ENCODE assay signal across 14 cellular contexts in genomic region chr22:49592780-49593501, GRCh38.
"Had no signal": no experiment of that assay in that cellular context is flagged by ENCODE, and none has a peak within 500 bp of the region (broad histone marks: within the 10 kb centered on the region; RNA-seq: fewer than 3 reads in every experiment).

No MANE protein-coding gene starts in this region.

- H3K36me3 ChIP-seq: ascending aorta, cardiac muscle cell, gastroesophageal sphincter had no signal

- H3K4me3 ChIP-seq: ascending aorta, cardiac muscle cell, gastroesophageal sphincter, hepatocyte had no signal

- H3K27ac ChIP-seq: ascending aorta, cardiac muscle cell, gastroesophageal sphincter, hepatocyte had no signal

- H3K4me1 Mint-ChIP-seq: neural crest cell; stimulated activated effector memory CD8-positive, alpha-beta T cell treated with anti-CD3 and anti-CD28 coated beads, Interleukin-12 subunit alpha, Interleukin-12 subunit beta, amount 100 ng/mL, for 72 hours had no signal

- H3K9me3 ChIP-seq: ascending aorta had no signal

- ATAC-seq: activated naive CD8-positive, alpha-beta T cell treated with anti-CD3 and anti-CD28 coated beads, Interleukin-2, amount 50 U/mL, for 24 hours; gastroesophageal sphincter; stimulated activated effector memory CD8-positive, alpha-beta T cell treated with anti-CD3 and anti-CD28 coated beads, Interleukin-12 subunit alpha, Interleukin-12 subunit beta, amount 100 ng/mL, for 72 hours had no signal

- H3K9me3 Mint-ChIP-seq: activated naive CD8-positive, alpha-beta T cell treated with anti-CD3 and anti-CD28 coated beads, Interleukin-2, amount 50 U/mL, for 24 hours; neural crest cell; stimulated activated effector memory CD8-positive, alpha-beta T cell treated with anti-CD3 and anti-CD28 coated beads, Interleukin-12 subunit alpha, Interleukin-12 subunit beta, amount 100 ng/mL, for 72 hours; T-helper 2 cell treated with Interferon-gamma antibody and Interleukin-4, amounts not matched to agents 5 μg/mL and 100 μg/mL, for 36 hours had no signal

- H3K27ac Mint-ChIP-seq: activated naive CD8-positive, alpha-beta T cell treated with anti-CD3 and anti-CD28 coated beads, Interleukin-2, amount 50 U/mL, for 24 hours; stimulated activated effector memory CD8-positive, alpha-beta T cell treated with anti-CD3 and anti-CD28 coated beads, Interleukin-12 subunit alpha, Interleukin-12 subunit beta, amount 100 ng/mL, for 72 hours; T-helper 2 cell treated with Interferon-gamma antibody and Interleukin-4, amounts not matched to agents 5 μg/mL and 100 μg/mL, for 36 hours had no signal

- FAIRE-seq: keratinocyte had no signal

- H3K36me3 Mint-ChIP-seq: stimulated activated effector memory CD8-positive, alpha-beta T cell treated with anti-CD3 and anti-CD28 coated beads, Interleukin-12 subunit alpha, Interleukin-12 subunit beta, amount 100 ng/mL, for 72 hours had no signal

- H3K4me3 Mint-ChIP-seq: activated naive CD8-positive, alpha-beta T cell treated with anti-CD3 and anti-CD28 coated beads, Interleukin-2, amount 50 U/mL, for 24 hours; neural crest cell; stimulated activated effector memory CD8-positive, alpha-beta T cell treated with anti-CD3 and anti-CD28 coated beads, Interleukin-12 subunit alpha, Interleukin-12 subunit beta, amount 100 ng/mL, for 72 hours; T-helper 2 cell treated with Interferon-gamma antibody and Interleukin-4, amounts not matched to agents 5 μg/mL and 100 μg/mL, for 36 hours had no signal

- H3K27me3 ChIP-seq: ascending aorta, cardiac muscle cell, hepatocyte had no signal

- H3K27me3 Mint-ChIP-seq: activated naive CD8-positive, alpha-beta T cell treated with anti-CD3 and anti-CD28 coated beads, Interleukin-2, amount 50 U/mL, for 24 hours had no signal

- DNase-seq: activated CD4-positive, alpha-beta T cell treated with anti-CD3 and anti-CD28 coated beads, Interleukin-2, amount 50 U/mL, for 1 hour; activated CD8-positive, alpha-beta memory T cell treated with anti-CD3 and anti-CD28 coated beads for 24 hours; activated naive CD4-positive, alpha-beta T cell; activated naive CD8-positive, alpha-beta T cell treated with anti-CD3 and anti-CD28 coated beads, Interleukin-2, amount 50 U/mL, for 24 hours; stimulated activated CD4-positive, alpha-beta T cell treated with anti-CD3 and anti-CD28 coated beads, Interleukin-12 subunit alpha, Interleukin-12 subunit beta, amount 100 ng/mL, for 4 hours; stimulated activated CD4-positive, alpha-beta T cell treated with anti-CD3 and anti-CD28 coated beads, Interleukin-2, amount 100 ng/mL, for 24 hours had no signal

- H3K4me1 ChIP-seq: ascending aorta, gastroesophageal sphincter had no signal
